Comparison of ENCODE assay signal across 8 cellular contexts in the genomic region with DNA sequence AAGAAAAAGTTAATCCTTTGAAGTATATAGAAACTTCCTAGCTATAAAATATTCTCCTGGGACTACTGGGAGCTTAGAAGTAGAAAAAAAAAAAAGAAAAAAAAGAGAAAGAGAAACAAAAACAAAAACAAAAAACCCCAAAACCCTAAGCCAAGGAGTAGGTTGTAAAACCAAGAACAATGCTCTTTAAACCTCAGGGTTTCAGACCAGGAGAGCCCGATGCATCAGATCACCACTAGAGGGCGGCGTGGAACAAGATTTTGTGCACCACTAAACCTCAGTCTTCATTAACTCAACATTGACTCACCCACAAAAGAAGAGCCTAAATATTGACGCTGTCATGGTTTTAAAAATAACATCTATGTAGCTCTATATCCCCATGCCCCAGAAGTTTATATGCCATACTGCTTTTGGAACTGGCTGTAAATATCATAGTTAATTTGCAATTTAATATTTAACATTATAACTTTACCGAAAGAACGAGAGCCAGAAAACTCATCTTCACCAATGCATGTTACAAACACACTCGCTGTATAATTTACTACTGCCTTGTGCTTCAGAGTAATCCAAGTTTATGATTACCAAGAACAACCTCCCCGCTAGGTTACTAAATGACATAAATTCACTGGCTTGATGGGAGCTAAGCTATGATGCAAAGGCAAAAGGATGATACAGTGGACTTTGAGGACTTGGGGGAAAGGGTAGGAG. TPM values are rescaled to one million over a fixed set of nuclear protein-coding genes. Genes with fewer than 3 reads are reported as not detected.
DNase-seq lines count a peak whose midpoint lies in the region; ATAC-seq and TF ChIP-seq lines count a peak whose summit lies in the region.

No MANE protein-coding gene starts in this region.

- H3K4me1 Mint-ChIP-seq in activated T-helper 2 cell treated with anti-CD3 and anti-CD28 coated beads, Interferon-gamma antibody, Interleukin-2, Interleukin-4, amounts not matched to agents 10 μg/mL and 5 μg/mL and 100 μg/mL, durations not matched to agents 14 hours and 24 hours and 36 hours (ENCODE audit: low read depth), result peaks cover 24% of the 10 kb centered on the region

- H3K4me3 Mint-ChIP-seq in activated T-helper 2 cell treated with anti-CD3 and anti-CD28 coated beads, Interferon-gamma antibody, Interleukin-2, Interleukin-4, amounts not matched to agents 10 μg/mL and 5 μg/mL and 100 μg/mL, durations not matched to agents 14 hours and 24 hours and 36 hours (ENCODE audit: low read depth), result no peak overlapping the region

- H3K9ac ChIP-seq in Loucy (ENCODE audit: low read depth, low read length, poor library complexity, severe bottlenecking), result no peak overlapping the region

- no peaks in the 10 kb centered on the region for H3K9me3 Mint-ChIP-seq in activated T-helper 2 cell treated with anti-CD3 and anti-CD28 coated beads, Interferon-gamma antibody, Interleukin-2, Interleukin-4, amounts not matched to agents 10 μg/mL and 5 μg/mL and 100 μg/mL, durations not matched to agents 14 hours and 24 hours and 36 hours

- H3K4me2 ChIP-seq in Loucy (ENCODE audit: low read depth, low read length, poor library complexity, severe bottlenecking), result no peak overlapping the region

- DNase-seq in EL, result peak; percentile 80
- peak; percentile 45 for DNase-seq in GOT3 (lab: John Stamatoyannopoulos, UW)
- peak; percentile 46 to 57 for DNase-seq in SHP77 (lab: John Stamatoyannopoulos, UW)
- DNase-seq in activated T-helper 2 cell treated with anti-CD3 and anti-CD28 coated beads, Interferon-gamma antibody, Interleukin-2, Interleukin-4, amounts not matched to agents 10 μg/mL and 5 μg/mL and 100 μg/mL, durations not matched to agents 14 hours and 24 hours and 36 hours (ENCODE audit: low spot score), result peak; percentile 76
- DNase-seq in foreskin melanocyte, result peak; percentile 66
- peak; percentile 64 for DNase-seq in omental fat pad (ENCODE audit: low spot score)
- DNase-seq in thyroid gland, result peak; percentile 84 to 89

- H3K4me1 ChIP-seq in Loucy (ENCODE audit: insufficient read depth, low read length, poor library complexity, severe bottlenecking) (peaks cover 15% of the 10 kb centered on the region), thyroid gland (no peaks in the 10 kb centered on the region)

- TF ChIP-seq POLR2A in thyroid gland (IDR thresholded peaks at IDR 0.05), result no peak

- WGBS in thyroid gland, 2 donors, result 47 to 48% methylated on average over 8 of the region's 8 CpGs

- H3K27me3 Mint-ChIP-seq in activated T-helper 2 cell treated with anti-CD3 and anti-CD28 coated beads, Interferon-gamma antibody, Interleukin-2, Interleukin-4, amounts not matched to agents 10 μg/mL and 5 μg/mL and 100 μg/mL, durations not matched to agents 14 hours and 24 hours and 36 hours (ENCODE audit: low read depth), result no peaks in the 10 kb centered on the region

- H3K79me2 ChIP-seq in Loucy (ENCODE audit: insufficient read depth, low read length), result no peaks in the 10 kb centered on the region

- TF ChIP-seq CTCF in Loucy (conservative IDR thresholded peaks at IDR 0.05; ENCODE audit: low read length), result peak; percentile 99
- peak in 2 of 3 donors; percentile 28 to 66 for TF ChIP-seq CTCF in omental fat pad (IDR thresholded peaks at IDR 0.05)
- TF ChIP-seq CTCF in thyroid gland (IDR thresholded peaks at IDR 0.05), result peak; percentile 85 to 97 (median 89)

- H3K36me3 Mint-ChIP-seq in activated T-helper 2 cell treated with anti-CD3 and anti-CD28 coated beads, Interferon-gamma antibody, Interleukin-2, Interleukin-4, amounts not matched to agents 10 μg/mL and 5 μg/mL and 100 μg/mL, durations not matched to agents 14 hours and 24 hours and 36 hours (ENCODE audit: low read depth), result peaks cover 46% of the 10 kb centered on the region

- peak overlapping the region; percentile 77 for H3K27ac Mint-ChIP-seq in activated T-helper 2 cell treated with anti-CD3 and anti-CD28 coated beads, Interferon-gamma antibody, Interleukin-2, Interleukin-4, amounts not matched to agents 10 μg/mL and 5 μg/mL and 100 μg/mL, durations not matched to agents 14 hours and 24 hours and 36 hours

- no peaks in the 10 kb centered on the region for H3K27me3 ChIP-seq in Loucy (ENCODE audit: insufficient read depth, low read length, poor library complexity, severe bottlenecking)
- H3K27me3 ChIP-seq in thyroid gland, result no peaks in the 10 kb centered on the region

- peak; percentile 87 for ATAC-seq in omental fat pad (ENCODE audit: low FRiP score)

- no peak overlapping the region for H2AFZ ChIP-seq in Loucy (ENCODE audit: low read length)

- no peaks in the 10 kb centered on the region for H3K9me2 ChIP-seq in Loucy (replicated peaks; ENCODE audit: low read depth, low read length)

- H3K36me3 ChIP-seq in Loucy (ENCODE audit: insufficient read depth, low read length) (peaks cover 47% of the 10 kb centered on the region; the same call in 1 of the 2 replicates), thyroid gland (peaks cover 11 to 21% of the 10 kb centered on the region in 2 donors)

- H3K4me3 ChIP-seq in Loucy (ENCODE audit: low read length, poor library complexity, severe bottlenecking) (no peak overlapping the region), thyroid gland (replicated peaks in 1 of 3) (no peak overlapping the region)

- H3K27ac ChIP-seq in thyroid gland, result no peak overlapping the region

- H3F3A ChIP-seq in Loucy (ENCODE audit: low read depth), result no peaks in the 10 kb centered on the region

- H3K9me3 ChIP-seq in Loucy (ENCODE audit: insufficient read depth, low read depth, low read length) (no peaks in the 10 kb centered on the region), thyroid gland (no peaks in the 10 kb centered on the region)

- H4K20me1 ChIP-seq in Loucy (ENCODE audit: insufficient read depth, low read length, poor library complexity, severe bottlenecking), result no peaks in the 10 kb centered on the region

- intact Hi-C loops in activated T-helper 2 cell treated with anti-CD3 and anti-CD28 coated beads, Interferon-gamma antibody, Interleukin-2, Interleukin-4, amounts not matched to agents 10 μg/mL and 5 μg/mL and 100 μg/mL, durations not matched to agents 14 hours and 24 hours and 36 hours (cut with micrococcal nuclease), result loop anchor here (2.0 to 10.0 kb wide), 7 partner anchors 20 to 272 kb away; a partner anchor contains a TSS
- intact Hi-C loops in thyroid gland (cut with DNase I), result loop anchor here (10.0 kb wide), 2 partner anchors 80 to 270 kb away; no protein-coding TSS in a partner anchor

RNA-seq across cellular contexts. Expression of a gene that starts 19.2 kb away (rescaled TPM):
- 39.8 and 41.4 TPM in 2 replicates for total RNA-seq in activated T-helper 2 cell treated with anti-CD3 and anti-CD28 coated beads, Interferon-gamma antibody, Interleukin-2, Interleukin-4, amounts not matched to agents 10 μg/mL and 5 μg/mL and 100 μg/mL, durations not matched to agents 14 hours and 24 hours and 36 hours
- 10 to 100 TPM in 3 of 4 donors, 1 to 10 TPM in 1; 7.7 to 12.3 (median 11.8) TPM for total RNA-seq in omental fat pad
- total RNA-seq in thyroid gland, result 10 to 100 TPM; 22.2 to 30.7 (median 25.5) TPM

Comparison
In these comparisons a context has a peak if more than half of its experiments do, and no peak if none do; other contexts are left out.
1. CTCF ChIP-seq: peak in every context shown above with its lines; median percentile 99 in Loucy; 89 in thyroid gland; 47 in omental fat pad.